In genomic region chr1:155254228-155254713, GRCh38 we compare ENCODE assay signal across 1 cellular context.
TF ChIP-seq lines count a peak whose summit lies in the region.

No MANE protein-coding gene starts in this region.

TF ChIP-seq in GM12878, 131 proteins besides CTCF, POLR2A, EP300 and RAD21:
- no peak for TF ChIP-seq TCF3 (IDR thresholded peaks at IDR 0.05; ENCODE audit: borderline replicate concordance, insufficient read depth, low read depth, low read length)
- no peak for TF ChIP-seq PAX8 (IDR thresholded peaks at IDR 0.05)
- TF ChIP-seq NRF1 (conservative IDR thresholded peaks at IDR 0.05; ENCODE audit: low read depth, low read length), result no peak
- no peak for TF ChIP-seq NFYA (IDR thresholded peaks at IDR 0.05; ENCODE audit: borderline replicate concordance, low read depth, low read length)
- TF ChIP-seq WRNIP1 (IDR thresholded peaks at IDR 0.05; ENCODE audit: borderline replicate concordance, low read depth, low read length), result no peak
- no peak for TF ChIP-seq FOXK2 (IDR thresholded peaks at IDR 0.05)
- TF ChIP-seq BRCA1 (IDR thresholded peaks at IDR 0.05; ENCODE audit: low read depth, low read length), result no peak
- TF ChIP-seq, protein P1, sequence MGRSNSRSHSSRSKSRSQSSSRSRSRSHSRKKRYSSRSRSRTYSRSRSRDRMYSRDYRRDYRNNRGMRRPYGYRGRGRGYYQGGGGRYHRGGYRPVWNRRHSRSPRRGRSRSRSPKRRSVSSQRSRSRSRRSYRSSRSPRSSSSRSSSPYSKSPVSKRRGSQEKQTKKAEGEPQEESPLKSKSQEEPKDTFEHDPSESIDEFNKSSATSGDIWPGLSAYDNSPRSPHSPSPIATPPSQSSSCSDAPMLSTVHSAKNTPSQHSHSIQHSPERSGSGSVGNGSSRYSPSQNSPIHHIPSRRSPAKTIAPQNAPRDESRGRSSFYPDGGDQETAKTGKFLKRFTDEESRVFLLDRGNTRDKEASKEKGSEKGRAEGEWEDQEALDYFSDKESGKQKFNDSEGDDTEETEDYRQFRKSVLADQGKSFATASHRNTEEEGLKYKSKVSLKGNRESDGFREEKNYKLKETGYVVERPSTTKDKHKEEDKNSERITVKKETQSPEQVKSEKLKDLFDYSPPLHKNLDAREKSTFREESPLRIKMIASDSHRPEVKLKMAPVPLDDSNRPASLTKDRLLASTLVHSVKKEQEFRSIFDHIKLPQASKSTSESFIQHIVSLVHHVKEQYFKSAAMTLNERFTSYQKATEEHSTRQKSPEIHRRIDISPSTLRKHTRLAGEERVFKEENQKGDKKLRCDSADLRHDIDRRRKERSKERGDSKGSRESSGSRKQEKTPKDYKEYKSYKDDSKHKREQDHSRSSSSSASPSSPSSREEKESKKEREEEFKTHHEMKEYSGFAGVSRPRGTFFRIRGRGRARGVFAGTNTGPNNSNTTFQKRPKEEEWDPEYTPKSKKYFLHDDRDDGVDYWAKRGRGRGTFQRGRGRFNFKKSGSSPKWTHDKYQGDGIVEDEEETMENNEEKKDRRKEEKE (IDR thresholded peaks at IDR 0.05), result no peak
- no peak for TF ChIP-seq ZNF207 (IDR thresholded peaks at IDR 0.05; ENCODE audit: borderline replicate concordance)
- no peak for TF ChIP-seq MTA2 (IDR thresholded peaks at IDR 0.05; ENCODE audit: low read depth)
- TF ChIP-seq SREBF2 (IDR thresholded peaks at IDR 0.05; ENCODE audit: low read length), result no peak
- TF ChIP-seq HCFC1 (IDR thresholded peaks at IDR 0.05; ENCODE audit: low read length), result no peak
- no peak for TF ChIP-seq EZH2 (IDR thresholded peaks at IDR 0.05; ENCODE audit: borderline replicate concordance, control insufficient read depth, low read depth, low read length)
